ENCODE assay signal across 23 cellular contexts in the genomic region with DNA sequence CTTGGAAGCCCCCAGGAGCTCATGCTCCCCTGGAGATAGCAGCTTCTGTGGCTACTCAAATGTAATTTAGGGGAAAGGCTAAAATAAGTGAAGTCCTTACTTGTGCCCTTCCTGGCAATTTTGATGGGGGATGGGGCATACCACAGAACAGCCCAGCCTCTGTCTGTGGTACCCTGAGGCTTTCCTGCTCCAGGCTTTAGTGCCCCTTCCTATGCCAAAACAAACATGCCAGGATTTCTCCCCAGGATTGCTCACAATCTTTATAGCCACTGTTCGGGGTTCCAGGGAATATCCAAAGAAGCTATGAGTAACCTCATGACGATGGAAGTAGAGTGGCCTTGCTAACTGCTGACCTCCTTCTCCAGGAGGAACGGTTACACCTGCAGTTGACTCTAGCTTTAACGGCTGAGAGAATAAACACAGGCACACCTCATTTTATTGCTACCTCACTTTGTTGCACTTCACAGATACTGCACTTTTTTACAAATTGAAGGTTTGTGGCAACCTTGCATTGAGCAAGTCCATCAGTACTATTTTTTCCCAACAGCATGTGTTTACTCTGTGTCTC. TPM values are rescaled to one million over a fixed set of nuclear protein-coding genes. Genes with fewer than 3 reads are reported as not detected.
"Had no signal": no experiment of that assay in that cellular context is flagged by ENCODE, and none has a peak within 500 bp of the region (broad histone marks: within the 10 kb centered on the region; RNA-seq: fewer than 3 reads in every experiment).

No MANE protein-coding gene starts in this region.

- H3K9me3 ChIP-seq: ovary had no signal

- ATAC-seq: activated CD4-positive, CD25-positive, alpha-beta regulatory T cell treated with anti-CD3 and anti-CD28 coated beads, Interleukin-2, amount 50 U/mL, for 24 hours; activated CD8-positive, alpha-beta T cell treated with anti-CD3 and anti-CD28 coated beads, Interleukin-2, amount 10 ng/mL, durations not matched to agents 7 days and 5 days; left lobe of liver had no signal

- H3K36me3 ChIP-seq: breast epithelium, ovary, stomach, upper lobe of left lung had no signal

- H3K27me3 ChIP-seq: breast epithelium, ovary, upper lobe of left lung had no signal

- DNase-seq: activated CD4-positive, alpha-beta T cell treated with anti-CD3 and anti-CD28 coated beads, Interleukin-2, amount 10 ng/mL, durations not matched to agents 7 days and 5 days; activated CD8-positive, alpha-beta T cell treated with anti-CD3 and anti-CD28 coated beads, Interleukin-2, amount 10 ng/mL, durations not matched to agents 7 days and 5 days; activated naive CD4-positive, alpha-beta T cell treated with anti-CD3 and anti-CD28 coated beads for 36 hours; activated T-cell treated with anti-CD3 and anti-CD28 coated beads, Interleukin-2, amount 50 U/mL, for 24 hours; cerebellar nuclear complex; dermis blood vessel endothelial cell; effector memory CD4-positive, alpha-beta T cell; foreskin fibroblast; islet precursor cell; ovary; psoas muscle; right cardiac atrium; stimulated activated CD4-positive, alpha-beta T cell treated with anti-CD3 and anti-CD28 coated beads, Interleukin-15, amount 100 ng/mL, for 24 hours; stimulated activated CD4-positive, alpha-beta T cell treated with anti-CD3 and anti-CD28 coated beads, Interleukin-2, amount 100 ng/mL, for 48 hours; stomach; upper lobe of left lung had no signal

- H3K4me1 ChIP-seq: breast epithelium, psoas muscle, stomach, upper lobe of left lung had no signal

- H3K4me3 ChIP-seq: breast epithelium, lung, ovary, psoas muscle, SK-N-MC, stomach, upper lobe of left lung had no signal

- H3K27ac ChIP-seq: breast epithelium, ovary, psoas muscle, SK-N-MC, stomach, upper lobe of left lung had no signal

RNA-seq across cellular contexts. Expression of a gene that starts 24.9 kb away (rescaled TPM):
- total RNA-seq: dermis blood vessel endothelial cell, mesothelial cell of epicardium had no signal

RNA-seq across cellular contexts. Expression of a gene that starts 38.6 kb away (rescaled TPM):
- total RNA-seq: dermis blood vessel endothelial cell, mesothelial cell of epicardium had no signal

RNA-seq across cellular contexts. Expression of a gene that starts 47.9 kb away (rescaled TPM):
- total RNA-seq: skeletal muscle tissue had no signal
